In genomic region chr13:76897171-76897570, GRCh38 we compare ENCODE assay signal across 10 cellular contexts. TPM values are rescaled to one million over a fixed set of nuclear protein-coding genes. Genes with fewer than 3 reads are reported as not detected.
"Had no signal": no experiment of that assay in that cellular context is flagged by ENCODE, and none has a peak within 500 bp of the region (broad histone marks: within the 10 kb centered on the region; RNA-seq: fewer than 3 reads in every experiment).

No MANE protein-coding gene starts in this region.

RNA-seq across cellular contexts. Expression of gene ACOD1, which starts 51.1 kb away (rescaled TPM):
- total RNA-seq: activated B cell treated with CpG ODN at 0.5 μM for 24 hours; activated CD8-positive, alpha-beta T cell treated with anti-CD3 and anti-CD28 coated beads for 36 hours; activated T-cell treated with anti-CD3 and anti-CD28 coated beads, Interleukin-2, amount 50 U/mL, for 4 hours; activated T-helper 17 cell treated with anti-CD3 and anti-CD28 coated beads, Interleukin-2, amount 50 U/mL, for 72 hours; astrocyte; chondrocyte; dermis blood vessel endothelial cell; esophagus muscularis mucosa; foreskin keratinocyte; gastrocnemius medialis had no signal
